In the genomic region with DNA sequence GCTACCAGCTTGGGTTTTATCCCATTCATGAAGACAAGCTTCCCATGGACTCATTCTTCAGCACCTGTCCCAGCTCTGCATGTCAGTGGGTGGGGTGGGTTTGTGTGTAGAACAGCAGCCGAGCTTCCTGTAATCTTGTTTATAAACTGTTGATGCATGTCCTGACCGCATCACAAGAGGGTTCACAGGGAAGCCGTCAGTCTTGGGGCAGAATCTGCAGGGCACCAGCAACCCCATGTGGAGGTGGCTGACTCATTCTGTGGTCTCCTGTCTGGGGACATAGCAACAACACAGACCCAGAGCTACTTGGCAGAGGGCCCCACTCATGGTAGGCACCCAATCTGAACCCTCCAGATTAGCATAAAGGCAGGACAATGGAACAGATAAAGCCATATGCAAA, we compare ENCODE assay signal across 8 cellular contexts. TPM values are rescaled to one million over a fixed set of nuclear protein-coding genes. Genes with fewer than 3 reads are reported as not detected.
DNase-seq lines count a peak whose midpoint lies in the region; ATAC-seq lines count a peak whose summit lies in the region.

No MANE protein-coding gene starts in this region.

- DNase-seq in NCI-H345 treated with DMSO at 0.1 percent for 48 hours (lab: John Stamatoyannopoulos, UW; ENCODE audit: unreplicated experiment) = peak; percentile 3
- DNase-seq in activated CD8-positive, alpha-beta memory T cell treated with anti-CD3 and anti-CD28 coated beads, Interleukin-2, amount 10 ng/mL, durations not matched to agents 7 days and 5 days = peak; percentile 96
- peak; percentile 64 for DNase-seq in fibroblast of peridontal ligament (ENCODE audit: extremely low read depth)
- DNase-seq in stimulated activated CD4-positive, alpha-beta T cell treated with anti-CD3 and anti-CD28 coated beads, Interleukin-12 subunit alpha, Interleukin-12 subunit beta, amount 100 ng/mL, for 48 hours (ENCODE audit: low read depth in 2 of 3, low spot score in 1 of 3) = peak; percentile 72 to 79 (median 76)
- DNase-seq in left lobe of liver (ENCODE audit: low spot score) = no peak

- H3K4me3 Mint-ChIP-seq in activated CD8-positive, alpha-beta memory T cell treated with anti-CD3 and anti-CD28 coated beads, Interleukin-2, amount 10 ng/mL, durations not matched to agents 7 days and 5 days = peak overlapping the region; percentile 57

- H3K9me3 Mint-ChIP-seq in activated CD8-positive, alpha-beta memory T cell treated with anti-CD3 and anti-CD28 coated beads, Interleukin-2, amount 10 ng/mL, durations not matched to agents 7 days and 5 days (ENCODE audit: low read depth) = peaks cover 2% of the 10 kb centered on the region

- CTCF ChIA-PET in activated CD8-positive, alpha-beta memory T cell treated with anti-CD3 and anti-CD28 coated beads, Interleukin-2, amount 10 ng/mL, durations not matched to agents 7 days and 5 days (lab: Charles Lee) = interaction anchor here (0.7 to 3.6 kb wide), 23 partner anchors 10 to 405 kb away, joined by 3 to 31 read pairs (median 4); partner anchors contain the start of genes DAPK2, HERC1 and SNX1

- no peaks in the 10 kb centered on the region for H3K27me3 Mint-ChIP-seq in activated CD8-positive, alpha-beta memory T cell treated with anti-CD3 and anti-CD28 coated beads, Interleukin-2, amount 10 ng/mL, durations not matched to agents 7 days and 5 days

- ATAC-seq in GM18511 (IDR thresholded peaks at IDR 0.05; ENCODE audit: unreplicated experiment) (peak; percentile 93), HG02885 (IDR thresholded peaks at IDR 0.05; ENCODE audit: poor library complexity, unreplicated experiment) (peak; percentile 81), left lobe of liver (no peak), HG02870 (IDR thresholded peaks at IDR 0.05; ENCODE audit: unreplicated experiment) (no peak)
- ATAC-seq in activated CD8-positive, alpha-beta memory T cell treated with anti-CD3 and anti-CD28 coated beads, Interleukin-2, amount 10 ng/mL, durations not matched to agents 7 days and 5 days = peak; percentile 94

- peaks cover 66% of the 10 kb centered on the region for H3K4me1 Mint-ChIP-seq in activated CD8-positive, alpha-beta memory T cell treated with anti-CD3 and anti-CD28 coated beads, Interleukin-2, amount 10 ng/mL, durations not matched to agents 7 days and 5 days

- peak overlapping the region; percentile 91 for H3K27ac Mint-ChIP-seq in activated CD8-positive, alpha-beta memory T cell treated with anti-CD3 and anti-CD28 coated beads, Interleukin-2, amount 10 ng/mL, durations not matched to agents 7 days and 5 days

- H3K36me3 Mint-ChIP-seq in activated CD8-positive, alpha-beta memory T cell treated with anti-CD3 and anti-CD28 coated beads, Interleukin-2, amount 10 ng/mL, durations not matched to agents 7 days and 5 days = peaks cover 6% of the 10 kb centered on the region

RNA-seq across cellular contexts. Expression of gene DAPK2, which starts 35.6 kb away (rescaled TPM):
- 10 to 100 TPM; 14.1 to 15.0 TPM for total RNA-seq in activated CD8-positive, alpha-beta memory T cell treated with anti-CD3 and anti-CD28 coated beads, Interleukin-2, amount 10 ng/mL, durations not matched to agents 7 days and 5 days
- 0.88 TPM for total RNA-seq in left lobe of liver

Comparison
In these comparisons a context has a peak if more than half of its experiments do, and no peak if none do; other contexts are left out.
1. ATAC-seq: peak in GM18511 (single experiment), HG02885 (single experiment) and activated CD8-positive, alpha-beta memory T cell treated with anti-CD3 and anti-CD28 coated beads, Interleukin-2, amount 10 ng/mL, durations not matched to agents 7 days and 5 days (single experiment); none in left lobe of liver (single experiment) and HG02870 (single experiment).